ENCODE assay signal across 31 cellular contexts in the genomic region with DNA sequence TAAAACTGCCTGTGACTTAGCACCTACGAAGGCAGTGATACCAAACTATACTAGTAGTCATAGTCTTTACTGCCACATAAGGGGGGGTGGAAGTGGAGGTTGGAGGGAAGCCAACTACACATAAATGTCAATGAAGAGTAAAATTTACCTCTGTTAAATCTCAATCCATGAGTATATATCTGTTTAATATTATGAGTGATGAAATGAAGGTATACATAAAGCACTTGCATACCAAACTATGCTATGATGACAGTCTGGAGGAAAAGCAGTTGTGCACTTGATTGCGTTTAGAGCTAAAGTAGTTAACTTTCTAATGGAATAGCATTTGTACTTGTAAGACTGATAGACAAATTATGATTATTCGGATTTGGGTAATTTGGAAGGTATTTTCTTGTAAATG.
"Had no signal": no experiment of that assay in that cellular context is flagged by ENCODE, and none has a peak within 500 bp of the region (broad histone marks: within the 10 kb centered on the region; RNA-seq: fewer than 3 reads in every experiment).

No MANE protein-coding gene starts in this region.

- H3K9me3 Mint-ChIP-seq: immature natural killer cell; naive thymus-derived CD8-positive, alpha-beta T cell; nephron; stimulated activated effector memory CD8-positive, alpha-beta T cell treated with anti-CD3 and anti-CD28 coated beads, Interleukin-12 subunit alpha, Interleukin-12 subunit beta, amount 100 ng/mL, for 72 hours; stimulated activated naive CD8-positive, alpha-beta T cell treated with anti-CD3 and anti-CD28 coated beads, Interleukin-15, Interleukin-2, amounts not matched to agents 100 ng/mL and 50 ng/mL, for 24 hours had no signal

- H3K27me3 ChIP-seq: left lung, pancreas, spleen, suprapubic skin, tibial artery, upper lobe of right lung had no signal

- H3K4me1 Mint-ChIP-seq: immature natural killer cell, nephron had no signal

- H3K36me3 Mint-ChIP-seq: stimulated activated effector memory CD8-positive, alpha-beta T cell treated with anti-CD3 and anti-CD28 coated beads, Interleukin-12 subunit alpha, Interleukin-12 subunit beta, amount 100 ng/mL, for 72 hours had no signal

- DNase-seq: hypothalamus; immature natural killer cell; kidney; left colon; left lung; lower lobe of right lung; mammary epithelial cell; mesenchymal stem cell; naive thymus-derived CD8-positive, alpha-beta T cell; nucleus accumbens; pancreas; posterior cingulate gyrus; retina; right cardiac atrium; spleen; stimulated activated CD4-positive, alpha-beta T cell treated with anti-CD3 and anti-CD28 coated beads, Interleukin-4, amount 100 ng/mL, for 24 hours; stimulated activated naive CD4-positive, alpha-beta T cell; tibial artery; trophoblast cell; upper lobe of right lung had no signal

- H3K36me3 ChIP-seq: left lung, lower lobe of right lung, prostate gland, suprapubic skin, thoracic aorta, upper lobe of right lung had no signal

- ATAC-seq: left colon; left lung; lower lobe of right lung; naive thymus-derived CD8-positive, alpha-beta T cell; pancreas; right cardiac atrium; sciatic nerve; stimulated activated effector memory CD8-positive, alpha-beta T cell treated with anti-CD3 and anti-CD28 coated beads, Interleukin-12 subunit alpha, Interleukin-12 subunit beta, amount 100 ng/mL, for 72 hours; upper lobe of right lung had no signal

- H3K4me1 ChIP-seq: left lung, lower lobe of right lung, pancreas, prostate gland, spleen, suprapubic skin, tibial artery, upper lobe of right lung had no signal

- H3K27me3 Mint-ChIP-seq: naive thymus-derived CD8-positive, alpha-beta T cell; stimulated activated naive CD8-positive, alpha-beta T cell treated with anti-CD3 and anti-CD28 coated beads, Interleukin-15, Interleukin-2, amounts not matched to agents 100 ng/mL and 50 ng/mL, for 24 hours had no signal

- H3K4me3 ChIP-seq: left lung, lower lobe of right lung, pancreas, prostate gland, skin epidermis, spleen, suprapubic skin, thoracic aorta, tibial artery, upper lobe of right lung had no signal

- H3K9me3 ChIP-seq: left lung, lower lobe of right lung, pancreas, prostate gland, spleen, suprapubic skin, thoracic aorta, tibial artery, upper lobe of right lung had no signal

- H3K27ac ChIP-seq: left lung, lower lobe of right lung, pancreas, prostate gland, skin epidermis, spleen, suprapubic skin, thoracic aorta, tibial artery, upper lobe of right lung had no signal

- FAIRE-seq: islet of Langerhans, kidney, pancreas, urothelium cell line had no signal

- H3K27ac Mint-ChIP-seq: immature natural killer cell; naive thymus-derived CD8-positive, alpha-beta T cell; nephron; stimulated activated effector memory CD8-positive, alpha-beta T cell treated with anti-CD3 and anti-CD28 coated beads, Interleukin-12 subunit alpha, Interleukin-12 subunit beta, amount 100 ng/mL, for 72 hours; stimulated activated naive CD8-positive, alpha-beta T cell treated with anti-CD3 and anti-CD28 coated beads, Interleukin-15, Interleukin-2, amounts not matched to agents 100 ng/mL and 50 ng/mL, for 24 hours had no signal

- H3K4me3 Mint-ChIP-seq: immature natural killer cell; naive thymus-derived CD8-positive, alpha-beta T cell; nephron; neural crest cell; stimulated activated effector memory CD8-positive, alpha-beta T cell treated with anti-CD3 and anti-CD28 coated beads, Interleukin-12 subunit alpha, Interleukin-12 subunit beta, amount 100 ng/mL, for 72 hours; stimulated activated naive CD8-positive, alpha-beta T cell treated with anti-CD3 and anti-CD28 coated beads, Interleukin-15, Interleukin-2, amounts not matched to agents 100 ng/mL and 50 ng/mL, for 24 hours had no signal
